ENCODE assay signal across 9 cellular contexts in the genomic region with DNA sequence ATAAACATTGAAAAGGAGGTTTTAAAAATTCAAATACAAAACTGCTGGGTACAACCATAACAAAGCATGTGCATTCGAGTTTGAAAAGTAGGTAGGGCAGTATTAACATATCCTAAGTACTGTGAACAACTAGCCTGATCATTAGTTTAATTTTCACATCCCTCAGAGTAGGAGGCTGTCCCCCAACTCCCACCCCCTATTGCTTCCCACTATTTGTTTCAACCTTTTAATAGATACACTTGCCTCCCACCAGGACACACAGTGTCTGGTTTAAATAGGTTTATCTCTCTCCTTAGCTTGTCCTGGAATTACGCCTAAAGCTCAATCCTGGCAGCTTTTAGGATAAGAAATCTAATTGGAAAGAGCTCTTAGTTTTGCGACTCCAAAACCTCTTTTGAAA. TPM values are rescaled to one million over a fixed set of nuclear protein-coding genes. Genes with fewer than 3 reads are reported as not detected.
A peak's percentile ranks its signal among the peaks of the same experiment; 100 is the strongest.
DNase-seq lines count a peak whose midpoint lies in the region; ATAC-seq and TF ChIP-seq lines count a peak whose summit lies in the region.
"Had no signal": no experiment of that assay in that cellular context is flagged by ENCODE, and none has a peak within 500 bp of the region (broad histone marks: within the 10 kb centered on the region; RNA-seq: fewer than 3 reads in every experiment).

No MANE protein-coding gene starts in this region.

- DNase-seq in RWPE2 (ENCODE audit: low spot score) (no peak), epithelial cell of proximal tubule (ENCODE audit: low read depth) (no peak), osteocyte (ENCODE audit: extremely low spot score, unreplicated experiment) (no peak), cortex of kidney (lab: John Stamatoyannopoulos, UW) (no peak), NCI-H1694 (lab: John Stamatoyannopoulos, UW) (no peak)
- DNase-seq in stimulated activated CD4-positive, alpha-beta T cell treated with anti-CD3 and anti-CD28 coated beads, Interleukin-15, amount 100 ng/mL, for 24 hours: no peak
- DNase-seq: NCI-H526 treated with DMSO at 0.1 percent for 48 hours had no signal

- H3F3A ChIP-seq in DOHH2 (ENCODE audit: control insufficient read depth, insufficient read depth): 0 out of 2 replicates have a peak, but pooled peaks cover 4% of the 10 kb centered on the region

- H3K27me3 ChIP-seq in DOHH2 (ENCODE audit: control insufficient read depth, low read length) (peaks cover 16% of the 10 kb centered on the region), RWPE2 (ENCODE audit: insufficient read depth, poor library complexity, severe bottlenecking) (no peaks in the 10 kb centered on the region)

- ATAC-seq in RWPE2 (ENCODE audit: low read depth) (no peak), GM19351 (IDR thresholded peaks at IDR 0.05; ENCODE audit: unreplicated experiment) (no peak)

- H3K36me3 ChIP-seq in DOHH2 (ENCODE audit: control insufficient read depth, low read length) (no peaks in the 10 kb centered on the region), RWPE2 (ENCODE audit: low read depth) (no peaks in the 10 kb centered on the region)

- H3K9me3 ChIP-seq in DOHH2 (ENCODE audit: control insufficient read depth, insufficient read depth, low read length): no peaks in the 10 kb centered on the region
- H3K9me3 ChIP-seq in RWPE2 (ENCODE audit: severe bottlenecking): no peaks in the 10 kb centered on the region

- H4K20me1 ChIP-seq in DOHH2 (ENCODE audit: control insufficient read depth, insufficient read depth, low read depth, low read length): no peaks in the 10 kb centered on the region

- no peaks in the 10 kb centered on the region for H3K27me3 Mint-ChIP-seq in osteocyte (ENCODE audit: unreplicated experiment)

- H3K4me3 Mint-ChIP-seq in osteocyte (ENCODE audit: unreplicated experiment): peak overlapping the region; percentile 93

- no peaks in the 10 kb centered on the region for H3K36me3 Mint-ChIP-seq in osteocyte (ENCODE audit: unreplicated experiment)

- peaks cover 27% of the 10 kb centered on the region for H3K79me2 ChIP-seq in DOHH2 (ENCODE audit: control insufficient read depth, low read length)

- H3K4me3 ChIP-seq in DOHH2 (ENCODE audit: low read length) (no peak overlapping the region), RWPE2 (ENCODE audit: severe bottlenecking) (peak overlapping the region; percentile 80), epithelial cell of proximal tubule (ENCODE audit: low read depth, low read length) (peak overlapping the region; percentile 79)

- peaks cover 29% of the 10 kb centered on the region for H3K4me1 Mint-ChIP-seq in osteocyte (ENCODE audit: unreplicated experiment)

- H3K9me3 Mint-ChIP-seq in osteocyte (ENCODE audit: unreplicated experiment): no peaks in the 10 kb centered on the region

- H3K9me2 ChIP-seq in DOHH2 (replicated peaks; ENCODE audit: control insufficient read depth, low read length): no peaks in the 10 kb centered on the region

- peak overlapping the region; percentile 81 for H3K4me2 ChIP-seq in DOHH2 (ENCODE audit: low read length)

- H3K27ac Mint-ChIP-seq in osteocyte (ENCODE audit: unreplicated experiment): peak overlapping the region; percentile 13

- H3K4me1 ChIP-seq in DOHH2 (ENCODE audit: control insufficient read depth, low read length) (peaks cover 29% of the 10 kb centered on the region), RWPE2 (ENCODE audit: insufficient read depth, poor library complexity, severe bottlenecking) (peaks cover 16% of the 10 kb centered on the region)

- no peak overlapping the region for H3K27ac ChIP-seq in DOHH2 (ENCODE audit: low read depth, low read length)
- H3K27ac ChIP-seq in RWPE2 (ENCODE audit: poor library complexity, severe bottlenecking): peak overlapping the region; percentile 38

- TF ChIP-seq CTCF in DOHH2 (IDR thresholded peaks at IDR 0.05; ENCODE audit: low read depth, low read length, poor library complexity, severe bottlenecking): no peak
- TF ChIP-seq CTCF in RWPE2 (IDR thresholded peaks at IDR 0.05; ENCODE audit: poor library complexity, severe bottlenecking): no peak
- TF ChIP-seq CTCF in epithelial cell of proximal tubule (conservative IDR thresholded peaks at IDR 0.05; ENCODE audit: low read depth, low read length): no peak
- TF ChIP-seq CTCF in osteocyte (IDR thresholded peaks at IDR 0.05): no peak

RNA-seq across cellular contexts. Expression of a gene that starts 2.1 kb away (rescaled TPM):
- total RNA-seq in epithelial cell of proximal tubule: 8.8 and 10.4 TPM in 2 replicates
- 26.6 and 28.6 TPM in 2 replicates for total RNA-seq in osteocyte

RNA-seq across cellular contexts. Expression of a gene that starts 5.8 kb away (rescaled TPM):
- total RNA-seq in epithelial cell of proximal tubule (25.9 and 27.3 TPM in 2 replicates), osteocyte (33.5 and 35.1 TPM in 2 replicates)
